In genomic region chr7:73933091-73933490, GRCh38 we compare ENCODE assay signal across 17 cellular contexts.
DNase-seq lines count a peak whose midpoint lies in the region; ATAC-seq and TF ChIP-seq lines count a peak whose summit lies in the region.
"Had no signal": no experiment of that assay in that cellular context is flagged by ENCODE, and none has a peak within 500 bp of the region (broad histone marks: within the 10 kb centered on the region; RNA-seq: fewer than 3 reads in every experiment).

No MANE protein-coding gene starts in this region.

- H3K27me3 ChIP-seq in naive thymus-derived CD4-positive, alpha-beta T cell (ENCODE audit: control insufficient read depth in 2 of 2, insufficient read depth in 2 of 2, low read length in 2 of 2) = no peaks in the 10 kb centered on the region
- H3K27me3 ChIP-seq: BLaER1 treated with 17β-estradiol and CSF1 and Interleukin-3, amounts not matched to agents 10 nM and 100 nM had no signal

- no peak overlapping the region for H3K4me3 Mint-ChIP-seq in naive thymus-derived CD4-positive, alpha-beta T cell
- no peak overlapping the region for H3K4me3 Mint-ChIP-seq in activated naive CD4-positive, alpha-beta T cell treated with anti-CD3 and anti-CD28 coated beads, Interleukin-2, amount 10 ng/mL, durations not matched to agents 7 days and 5 days
- H3K4me3 Mint-ChIP-seq: B cell; CD8-positive, alpha-beta T cell had no signal

- no peak overlapping the region for H3K27ac ChIP-seq in naive thymus-derived CD4-positive, alpha-beta T cell (ENCODE audit: low read depth, low read length)
- H3K27ac ChIP-seq: 22Rv1; A549; BLaER1 treated with 17β-estradiol and CSF1 and Interleukin-3, amounts not matched to agents 10 nM and 100 nM had no signal

- H3K9me3 Mint-ChIP-seq in naive thymus-derived CD4-positive, alpha-beta T cell = peaks cover 0 to 12% (median 2%) of the 10 kb centered on the region in 11 donors
- no peaks in the 10 kb centered on the region for H3K9me3 Mint-ChIP-seq in activated naive CD4-positive, alpha-beta T cell treated with anti-CD3 and anti-CD28 coated beads, Interleukin-2, amount 10 ng/mL, durations not matched to agents 7 days and 5 days
- H3K9me3 Mint-ChIP-seq: CD8-positive, alpha-beta T cell had no signal

- no peaks in the 10 kb centered on the region for H3K36me3 Mint-ChIP-seq in naive thymus-derived CD4-positive, alpha-beta T cell
- no peaks in the 10 kb centered on the region for H3K36me3 Mint-ChIP-seq in activated naive CD4-positive, alpha-beta T cell treated with anti-CD3 and anti-CD28 coated beads, Interleukin-2, amount 10 ng/mL, durations not matched to agents 7 days and 5 days
- H3K36me3 Mint-ChIP-seq: CD8-positive, alpha-beta T cell had no signal

- no peaks in the 10 kb centered on the region for H3K4me1 ChIP-seq in naive thymus-derived CD4-positive, alpha-beta T cell (ENCODE audit: control insufficient read depth in 2 of 2, insufficient read depth in 2 of 2, low read length in 2 of 2)

- H3K27ac Mint-ChIP-seq in naive thymus-derived CD4-positive, alpha-beta T cell = no peak overlapping the region
- H3K27ac Mint-ChIP-seq in activated naive CD4-positive, alpha-beta T cell treated with anti-CD3 and anti-CD28 coated beads, Interleukin-2, amount 10 ng/mL, durations not matched to agents 7 days and 5 days = no peak overlapping the region
- H3K27ac Mint-ChIP-seq: B cell; CD8-positive, alpha-beta T cell had no signal

- POLR2A ChIA-PET in naive thymus-derived CD4-positive, alpha-beta T cell (lab: Charles Lee) = no interaction called here

- peak; percentile 47 for DNase-seq in AG09319 (ENCODE audit: extremely low read depth, low read depth)
- peak; percentile 24 for DNase-seq in M059J (ENCODE audit: low read depth)
- DNase-seq in astrocyte of the cerebellum (ENCODE audit: low read depth) = peak; percentile 12
- DNase-seq in fibroblast of the aortic adventitia (ENCODE audit: low read depth) = peak; percentile 82
- no peak for DNase-seq in naive thymus-derived CD4-positive, alpha-beta T cell
- no peak for DNase-seq in activated naive CD4-positive, alpha-beta T cell treated with anti-CD3 and anti-CD28 coated beads, Interleukin-2, amount 10 ng/mL, durations not matched to agents 7 days and 5 days
- DNase-seq in hippocampal formation (lab: John Stamatoyannopoulos, UW) = no peak
- DNase-seq: Calu3; CD8-positive, alpha-beta T cell; DMS53; DND-41; EL had no signal

- H3K4me1 Mint-ChIP-seq in naive thymus-derived CD4-positive, alpha-beta T cell = peaks cover 0 to 14% (median 0%) of the 10 kb centered on the region in 7 donors
- no peaks in the 10 kb centered on the region for H3K4me1 Mint-ChIP-seq in activated naive CD4-positive, alpha-beta T cell treated with anti-CD3 and anti-CD28 coated beads, Interleukin-2, amount 10 ng/mL, durations not matched to agents 7 days and 5 days
- H3K4me1 Mint-ChIP-seq: B cell had no signal

- no peak overlapping the region for H3K4me3 ChIP-seq in astrocyte of the cerebellum (ENCODE audit: low read depth, low read length)
- no peak overlapping the region for H3K4me3 ChIP-seq in fibroblast of the aortic adventitia (ENCODE audit: low read depth, low read length)
- no peak overlapping the region for H3K4me3 ChIP-seq in naive thymus-derived CD4-positive, alpha-beta T cell (ENCODE audit: low read length)
- H3K4me3 ChIP-seq: A549; BLaER1 treated with 17β-estradiol and CSF1 and Interleukin-3, amounts not matched to agents 10 nM and 100 nM; GM12878 had no signal

- ATAC-seq in naive thymus-derived CD4-positive, alpha-beta T cell = no peak
- ATAC-seq: A549; CD8-positive, alpha-beta T cell; GM12878 had no signal

- intact Hi-C loops in naive thymus-derived CD4-positive, alpha-beta T cell (cut with micrococcal nuclease) = no loop called here

- H3K27me3 Mint-ChIP-seq in naive thymus-derived CD4-positive, alpha-beta T cell = peaks cover 0 to 18% (median 0%) of the 10 kb centered on the region in 5 donors
- H3K27me3 Mint-ChIP-seq in activated naive CD4-positive, alpha-beta T cell treated with anti-CD3 and anti-CD28 coated beads, Interleukin-2, amount 10 ng/mL, durations not matched to agents 7 days and 5 days = no peaks in the 10 kb centered on the region

- no peak for TF ChIP-seq CTCF in AG09319 (IDR thresholded peaks at IDR 0.05; ENCODE audit: low read depth, low read length)
- TF ChIP-seq CTCF in astrocyte of the cerebellum (IDR thresholded peaks at IDR 0.05; ENCODE audit: low read depth, low read length, missing control alignments) = no peak
- TF ChIP-seq CTCF in fibroblast of the aortic adventitia (IDR thresholded peaks at IDR 0.05; ENCODE audit: insufficient read depth, low read length) = no peak

- H3K36me3 ChIP-seq in naive thymus-derived CD4-positive, alpha-beta T cell (ENCODE audit: control insufficient read depth in 2 of 3, insufficient read depth in 3 of 3, low read length in 3 of 3) = no peaks in the 10 kb centered on the region
- H3K36me3 ChIP-seq: BLaER1 treated with 17β-estradiol and CSF1 and Interleukin-3, amounts not matched to agents 10 nM and 100 nM had no signal

- no peaks in the 10 kb centered on the region for H3K9me3 ChIP-seq in naive thymus-derived CD4-positive, alpha-beta T cell (ENCODE audit: control insufficient read depth in 2 of 3, low read length in 3 of 3)
- H3K9me3 ChIP-seq: A549 had no signal

- CTCF ChIA-PET in naive thymus-derived CD4-positive, alpha-beta T cell (lab: Charles Lee) = no interaction called here
- CTCF ChIA-PET in activated naive CD4-positive, alpha-beta T cell treated with anti-CD3 and anti-CD28 coated beads, Interleukin-2, amount 10 ng/mL, durations not matched to agents 7 days and 5 days (lab: Charles Lee) = no interaction called here

- in situ Hi-C loops in astrocyte of the cerebellum (cut with HindIII; ENCODE audit: low sequenced_read_pairs) = no loop called here

Comparison
In these comparisons a context has a peak if more than half of its experiments do, and no peak if none do; other contexts are left out.
1. DNase-seq: peak in AG09319 (single experiment), M059J (single experiment), astrocyte of the cerebellum (single experiment) and fibroblast of the aortic adventitia (single experiment); none in naive thymus-derived CD4-positive, alpha-beta T cell (0 of 9), activated naive CD4-positive, alpha-beta T cell treated with anti-CD3 and anti-CD28 coated beads, Interleukin-2, amount 10 ng/mL, durations not matched to agents 7 days and 5 days (single experiment) and hippocampal formation (0 of 2).